Comparison of ENCODE assay signal across 8 cellular contexts in the genomic region with DNA sequence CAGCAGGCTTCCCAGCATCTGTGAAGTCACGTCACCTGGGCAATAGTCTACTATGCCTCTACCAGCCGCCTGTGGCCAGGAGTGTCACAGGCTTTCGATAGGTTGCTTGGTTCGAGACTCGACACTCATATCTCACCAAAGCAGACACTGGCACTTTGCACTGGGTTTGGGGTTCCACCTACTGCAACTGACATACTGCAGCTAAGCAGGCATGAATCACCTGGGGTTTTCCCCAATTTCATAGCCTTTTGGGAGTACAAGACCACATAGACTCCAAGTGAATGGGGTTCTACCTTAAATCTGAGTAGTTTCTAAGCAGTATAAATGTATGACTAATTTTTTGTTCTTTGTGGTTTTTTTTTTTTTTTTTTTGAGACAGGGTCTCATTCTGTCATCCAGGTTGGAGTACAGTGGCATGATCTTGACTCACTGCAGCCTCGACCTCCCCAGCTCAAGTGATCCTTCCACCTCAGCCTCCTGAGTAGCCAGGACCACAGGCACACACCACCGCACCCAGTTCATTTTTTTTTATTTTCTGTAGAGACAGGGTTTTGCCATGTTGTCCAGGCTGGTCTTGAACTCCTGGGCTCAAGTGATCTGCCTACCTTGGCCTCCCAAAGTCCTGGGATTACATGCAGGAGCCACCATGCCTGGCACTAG. TPM values are rescaled to one million over a fixed set of nuclear protein-coding genes. Genes with fewer than 3 reads are reported as not detected.
DNase-seq lines count a peak whose midpoint lies in the region; ATAC-seq and TF ChIP-seq lines count a peak whose summit lies in the region.

No MANE protein-coding gene starts in this region.

- peak; percentile 85 for ATAC-seq in HG02588 (IDR thresholded peaks at IDR 0.05; ENCODE audit: unreplicated experiment)
- ATAC-seq in psoas muscle: no peak

- TF ChIP-seq CTCF in GM10266 (IDR thresholded peaks at IDR 0.05; ENCODE audit: control insufficient read depth, insufficient read depth, low read depth, missing control alignments) (no peak), Calu3 (IDR thresholded peaks at IDR 0.05; ENCODE audit: unreplicated experiment) (no peak), psoas muscle (IDR thresholded peaks at IDR 0.05) (no peak), WERI-Rb-1 (IDR thresholded peaks at IDR 0.05; ENCODE audit: low read depth, low read length) (no peak)

- H2BK5ac ChIP-seq in mesenchymal stem cell (ENCODE audit: low read depth, low read length, poor library complexity, severe bottlenecking): no peak overlapping the region

- H3K4me3 ChIP-seq in mesenchymal stem cell (ENCODE audit: insufficient read depth in 1 of 2, low read depth in 1 of 2, low read length in 2 of 2) (no peak overlapping the region), psoas muscle (no peak overlapping the region), WERI-Rb-1 (ENCODE audit: low read depth, low read length) (no peak overlapping the region)

- H3K14ac ChIP-seq in mesenchymal stem cell (ENCODE audit: low read length in 2 of 2): no peak overlapping the region

- H3K36me3 Mint-ChIP-seq in Calu3 (ENCODE audit: insufficient read depth, unreplicated experiment): no peaks in the 10 kb centered on the region

- H3K27me3 ChIP-seq in mesenchymal stem cell (ENCODE audit: control insufficient read depth in 1 of 2, insufficient read depth in 1 of 2, low read length in 2 of 2) (no peaks in the 10 kb centered on the region), psoas muscle (ENCODE audit: insufficient read depth in 3 of 3, low read length in 2 of 3) (no peaks in the 10 kb centered on the region), WERI-Rb-1 (ENCODE audit: insufficient read depth, low read depth, severe bottlenecking) (no peaks in the 10 kb centered on the region)

- DNase-seq in GM10266 (ENCODE audit: extremely low spot score) (peak; percentile 59), mesenchymal stem cell (peak; percentile 68), DMS79 treated with DMSO at 0.1 percent for 48 hours (lab: John Stamatoyannopoulos, UW) (no peak), Calu3 (no peak), psoas muscle (no peak), WERI-Rb-1 (no peak)
- DNase-seq in activated CD4-positive, alpha-beta T cell treated with anti-CD3 and anti-CD28 coated beads for 48 hours: peak; percentile 86

- H3K9me3 ChIP-seq in mesenchymal stem cell (ENCODE audit: control insufficient read depth, low read length) (no peaks in the 10 kb centered on the region), psoas muscle (no peaks in the 10 kb centered on the region), WERI-Rb-1 (ENCODE audit: severe bottlenecking) (no peaks in the 10 kb centered on the region)

- peak overlapping the region; percentile 63 for H2AK5ac ChIP-seq in mesenchymal stem cell (ENCODE audit: low read length, severe bottlenecking)

- no peaks in the 10 kb centered on the region for H3K9me3 Mint-ChIP-seq in Calu3 (ENCODE audit: low read depth, unreplicated experiment)

- no peak overlapping the region for H3K23ac ChIP-seq in mesenchymal stem cell (ENCODE audit: low read length in 2 of 2)

- H2BK12ac ChIP-seq in mesenchymal stem cell (ENCODE audit: low read length in 2 of 2): peak overlapping the region in 1 of 2 experiments; percentile 94

- no peak overlapping the region for H3K27ac Mint-ChIP-seq in Calu3 (ENCODE audit: unreplicated experiment)

- no peak overlapping the region for H2AFZ ChIP-seq in mesenchymal stem cell (ENCODE audit: low read depth, low read length)

- peak overlapping the region in 1 of 2 experiments; percentile 25 for H3K18ac ChIP-seq in mesenchymal stem cell (ENCODE audit: low read depth in 1 of 2, low read length in 2 of 2)

- intact Hi-C loops in Calu3 (cut with micrococcal nuclease; ENCODE audit: unreplicated experiment) (no loop called here), psoas muscle (cut with DNase I) (loop anchor here in 1 of 2 donors (5.0 kb wide), 1 partner anchor 188 kb away; the partner anchor contains the start of gene MAP4K5)

- no peak overlapping the region for H4K8ac ChIP-seq in mesenchymal stem cell (ENCODE audit: low read length)

- no peak overlapping the region for H3K4me3 Mint-ChIP-seq in Calu3 (ENCODE audit: low read depth, unreplicated experiment)

- peaks cover 7% of the 10 kb centered on the region for H3K4me1 ChIP-seq in mesenchymal stem cell (ENCODE audit: control insufficient read depth, insufficient read depth, low read depth, low read length)
- peaks cover 15% of the 10 kb centered on the region for H3K4me1 ChIP-seq in psoas muscle

- peak overlapping the region; percentile 62 for H4K91ac ChIP-seq in mesenchymal stem cell (ENCODE audit: low read length)

- no peak overlapping the region for H3K4me2 ChIP-seq in mesenchymal stem cell (ENCODE audit: low read length, poor library complexity, severe bottlenecking)

- WGBS in mesenchymal stem cell: 95% methylated on average over 6 of the region's 7 CpGs
- 93 to 94% (median 93%) methylated on average over 7 of the region's 7 CpGs for WGBS in psoas muscle, 3 donors

- no peak overlapping the region for H3K9ac ChIP-seq in mesenchymal stem cell (ENCODE audit: low read length)

- no peak overlapping the region for H3K27ac ChIP-seq in mesenchymal stem cell (ENCODE audit: low read length, poor library complexity, severe bottlenecking)
- no peak overlapping the region for H3K27ac ChIP-seq in psoas muscle
- H3K27ac ChIP-seq in WERI-Rb-1: no peak overlapping the region

- no TSS peak for BruUV-seq in Calu3 (replicated peaks; lab: Mats Ljungman, UMichigan)

- H2BK15ac ChIP-seq in mesenchymal stem cell (ENCODE audit: low read depth, poor library complexity, severe bottlenecking): no peak overlapping the region

- H3K79me1 ChIP-seq in mesenchymal stem cell (replicated peaks; ENCODE audit: low read length, poor library complexity, severe bottlenecking): no peaks in the 10 kb centered on the region

- H3K36me3 ChIP-seq in mesenchymal stem cell (ENCODE audit: control insufficient read depth in 1 of 2, insufficient read depth in 2 of 2, low read depth in 1 of 2, low read length in 2 of 2) (no peaks in the 10 kb centered on the region), psoas muscle (ENCODE audit: insufficient read depth in 1 of 2, low read depth in 1 of 2) (no peaks in the 10 kb centered on the region), WERI-Rb-1 (no peaks in the 10 kb centered on the region)

- H3K4me1 Mint-ChIP-seq in Calu3 (ENCODE audit: low read depth, unreplicated experiment): peaks cover 14% of the 10 kb centered on the region

- peak overlapping the region in 1 of 2 experiments; percentile 60 for H3K4ac ChIP-seq in mesenchymal stem cell (ENCODE audit: low read depth in 1 of 2, low read length in 2 of 2)

- H3K27me3 Mint-ChIP-seq in Calu3 (ENCODE audit: unreplicated experiment): no peaks in the 10 kb centered on the region

- no peak overlapping the region for H2BK120ac ChIP-seq in mesenchymal stem cell (ENCODE audit: low read depth, low read length)

- CTCF ChIA-PET in Calu3 (lab: Charles Lee): no interaction called here

RNA-seq across cellular contexts. Expression of gene DMAC2L, which starts 32.1 kb away (rescaled TPM):
- 6.5 TPM for polyA plus RNA-seq in mesenchymal stem cell (2013, experiment 1 of 2)
- polyA plus RNA-seq in mesenchymal stem cell (2013, experiment 2 of 2): 7.1 TPM
- total RNA-seq in Calu3 (2022) (21.2 and 22.1 TPM in 2 replicates), psoas muscle (10 to 100 TPM; 26.7 to 43.5 (median 35.1) TPM)
- 10 to 100 TPM; 21.7 to 36.6 (median 26.6) TPM for polyA plus RNA-seq in psoas muscle

RNA-seq across cellular contexts. Expression of gene L2HGDH, which starts 32.2 kb away (rescaled TPM):
- 2.1 TPM for polyA plus RNA-seq in mesenchymal stem cell (2013, experiment 1 of 2)
- 2.5 TPM for polyA plus RNA-seq in mesenchymal stem cell (2013, experiment 2 of 2)
- total RNA-seq in Calu3 (2022) (13.9 and 15.8 TPM in 2 replicates), psoas muscle (10 to 100 TPM in 3 of 4 donors, 1 to 10 TPM in 1; 9.3 to 10.9 (median 10.2) TPM)
- polyA plus RNA-seq in psoas muscle: 10 to 100 TPM in 1 of 3 donors, 1 to 10 TPM in 2; 3.5 to 10.4 (median 4.9) TPM

RNA-seq across cellular contexts. Expression of gene CDKL1, which starts 52.4 kb away (rescaled TPM):
- 6.5 TPM for polyA plus RNA-seq in mesenchymal stem cell (2013, experiment 1 of 2)
- polyA plus RNA-seq in mesenchymal stem cell (2013, experiment 2 of 2): 4.4 TPM
- total RNA-seq in Calu3 (2022) (3.0 and 3.7 TPM in 2 replicates), psoas muscle (1 to 10 TPM; 1.4 to 4.5 (median 2.0) TPM)
- 1 to 10 TPM in 2 of 3 donors, under 1 TPM in 1; 0.46 to 2.2 (median 2.0) TPM for polyA plus RNA-seq in psoas muscle

Comparison
In these comparisons a context has a peak if more than half of its experiments do, and no peak if none do; other contexts are left out.
1. DNase-seq: peak in GM10266 (single experiment), activated CD4-positive, alpha-beta T cell treated with anti-CD3 and anti-CD28 coated beads for 48 hours (single experiment) and mesenchymal stem cell (single experiment); none in DMS79 treated with DMSO at 0.1 percent for 48 hours (single experiment), Calu3 (single experiment), psoas muscle (0 of 2) and WERI-Rb-1 (single experiment).